8 cellular contexts compared by ENCODE assay signal in genomic region chr1:6392880-6393399, GRCh38. TPM values are rescaled to one million over a fixed set of nuclear protein-coding genes. Genes with fewer than 3 reads are reported as not detected.
DNase-seq lines count a peak whose midpoint lies in the region; ATAC-seq and TF ChIP-seq lines count a peak whose summit lies in the region.

No MANE protein-coding gene starts in this region.

- peaks cover 4% of the 10 kb centered on the region; the same call in 1 of the 2 replicates for H3F3A ChIP-seq in Loucy (ENCODE audit: low read depth)

- H3K27me3 ChIP-seq in CD4-positive, CD25-positive, alpha-beta regulatory T cell (ENCODE audit: control insufficient read depth, insufficient read depth, low read length) = no peaks in the 10 kb centered on the region
- H3K27me3 ChIP-seq in Loucy (ENCODE audit: insufficient read depth, low read length, poor library complexity, severe bottlenecking) (no peaks in the 10 kb centered on the region), dorsolateral prefrontal cortex (no peaks in the 10 kb centered on the region)
- H3K27me3 ChIP-seq in naive thymus-derived CD4-positive, alpha-beta T cell (ENCODE audit: control insufficient read depth in 2 of 2, insufficient read depth in 2 of 2, low read length in 2 of 2) = no peaks in the 10 kb centered on the region

- ATAC-seq in CD4-positive, CD25-positive, alpha-beta regulatory T cell (ENCODE audit: low read depth in 2 of 2) = no peak
- ATAC-seq in GM19468 (IDR thresholded peaks at IDR 0.05; ENCODE audit: extremely low read depth, unreplicated experiment) = peak; percentile 38
- ATAC-seq in naive thymus-derived CD4-positive, alpha-beta T cell = no peak

- POLR2A ChIA-PET in naive thymus-derived CD4-positive, alpha-beta T cell (lab: Charles Lee) = interaction anchor here (0.6 to 2.6 kb wide), 5 partner anchors 9 to 67 kb away, joined by 3 to 11 read pairs (median 7); no protein-coding TSS in a partner anchor

- peak overlapping the region; percentile 85 to 95 (median 92) for H3K4me3 Mint-ChIP-seq in CD4-positive, CD25-positive, alpha-beta regulatory T cell
- peak overlapping the region; percentile 87 to 97 (median 89) for H3K4me3 Mint-ChIP-seq in naive thymus-derived CD4-positive, alpha-beta T cell

- H3K27ac Mint-ChIP-seq in CD4-positive, CD25-positive, alpha-beta regulatory T cell = peak overlapping the region in 1 of 3 donors; percentile 84
- H3K27ac Mint-ChIP-seq in naive thymus-derived CD4-positive, alpha-beta T cell = peak overlapping the region in 6 of 9 donors; percentile 58 to 95 (median 84)

- no peaks in the 10 kb centered on the region for H3K27me3 Mint-ChIP-seq in CD4-positive, CD25-positive, alpha-beta regulatory T cell
- H3K27me3 Mint-ChIP-seq in naive thymus-derived CD4-positive, alpha-beta T cell = peaks cover 0 to 1% (median 0%) of the 10 kb centered on the region in 5 donors

- H3K27ac ChIP-seq in CD4-positive, CD25-positive, alpha-beta regulatory T cell (ENCODE audit: insufficient read depth, low read length, poor library complexity, severe bottlenecking) = no peak overlapping the region
- peak overlapping the region in 53 of 59 donors; percentile 20 to 100 (median 99) for H3K27ac ChIP-seq in dorsolateral prefrontal cortex
- H3K27ac ChIP-seq in naive thymus-derived CD4-positive, alpha-beta T cell (ENCODE audit: low read depth, low read length) = peak overlapping the region; percentile 88

- peaks cover 45% of the 10 kb centered on the region for H3K79me2 ChIP-seq in Loucy (ENCODE audit: insufficient read depth, low read length)

- H3K9ac ChIP-seq in Loucy (ENCODE audit: low read depth, low read length, poor library complexity, severe bottlenecking) = peak overlapping the region; percentile 86

- intact Hi-C loops in dorsolateral prefrontal cortex (cut with DNase I) = loop anchor here (5.0 to 10.0 kb wide), 2 partner anchors 156 to 212 kb away; partner anchors contain the start of genes ICMT (in 1 of the 2) and KLHL21 (in 1 of the 2)
- intact Hi-C loops in naive thymus-derived CD4-positive, alpha-beta T cell (cut with micrococcal nuclease) = loop anchor here (1.0 to 5.0 kb wide), 13 partner anchors 11 to 401 kb away; partner anchors contain the start of genes NPHP4 (in 2 of the 2), CAMTA1 (in 1 of the 2), KLHL21 (in 1 of the 2) and RPL22 (in 1 of the 2)

- no peak for DNase-seq in CD4-positive, CD25-positive, alpha-beta regulatory T cell
- DNase-seq in dorsolateral prefrontal cortex (no peak), medulla oblongata (ENCODE audit: extremely low spot score) (no peak), DMS153 (lab: John Stamatoyannopoulos, UW) (no peak)
- DNase-seq in naive thymus-derived CD4-positive, alpha-beta T cell = no peak
- no peak for DNase-seq in stimulated activated naive CD4-positive, alpha-beta T cell (lab: John Stamatoyannopoulos, UW)

- TF ChIP-seq CTCF in Loucy (conservative IDR thresholded peaks at IDR 0.05; ENCODE audit: low read length) (no peak), dorsolateral prefrontal cortex (IDR thresholded peaks at IDR 0.05 in 54 of 56, conservative IDR thresholded peaks at IDR 0.05 in 2 of 56; ENCODE audit: low read depth in 1 of 56, partially characterized antibody in 56 of 56) (no peak)

- peak overlapping the region; percentile 49; the same call in 1 of the 2 replicates for H2AFZ ChIP-seq in Loucy (ENCODE audit: low read length)

- H3K4me1 ChIP-seq in CD4-positive, CD25-positive, alpha-beta regulatory T cell (ENCODE audit: control insufficient read depth, insufficient read depth, low read length, poor library complexity, severe bottlenecking) = peaks cover 27% of the 10 kb centered on the region
- peaks cover 32% of the 10 kb centered on the region for H3K4me1 ChIP-seq in Loucy (ENCODE audit: insufficient read depth, low read length, poor library complexity, severe bottlenecking)
- peaks cover 13 to 22% of the 10 kb centered on the region in 2 donors for H3K4me1 ChIP-seq in naive thymus-derived CD4-positive, alpha-beta T cell (ENCODE audit: control insufficient read depth in 2 of 2, insufficient read depth in 2 of 2, low read length in 2 of 2)

- H4K20me1 ChIP-seq in Loucy (ENCODE audit: insufficient read depth, low read length, poor library complexity, severe bottlenecking) = peaks cover 13% of the 10 kb centered on the region

- H3K4me1 Mint-ChIP-seq in CD4-positive, CD25-positive, alpha-beta regulatory T cell = peaks cover 6 to 34% (median 15%) of the 10 kb centered on the region in 4 donors
- peaks cover 16 to 46% (median 32%) of the 10 kb centered on the region in 7 donors for H3K4me1 Mint-ChIP-seq in naive thymus-derived CD4-positive, alpha-beta T cell

- CTCF ChIA-PET in naive thymus-derived CD4-positive, alpha-beta T cell (lab: Charles Lee) = interaction anchor here (1.9 kb wide), 1 partner anchor 31 kb away, joined by 5 read pairs; no protein-coding TSS in a partner anchor

- peak overlapping the region; percentile 100 for H3K4me2 ChIP-seq in Loucy (ENCODE audit: low read depth, low read length, poor library complexity, severe bottlenecking)

- no peaks in the 10 kb centered on the region for H3K36me3 ChIP-seq in CD4-positive, CD25-positive, alpha-beta regulatory T cell (ENCODE audit: control insufficient read depth, insufficient read depth, low read length)
- no peaks in the 10 kb centered on the region for H3K36me3 ChIP-seq in Loucy (ENCODE audit: insufficient read depth, low read length)
- no peaks in the 10 kb centered on the region for H3K36me3 ChIP-seq in naive thymus-derived CD4-positive, alpha-beta T cell (ENCODE audit: control insufficient read depth in 2 of 3, insufficient read depth in 3 of 3, low read length in 3 of 3)

- no peak overlapping the region for H3K4me3 ChIP-seq in CD4-positive, CD25-positive, alpha-beta regulatory T cell (ENCODE audit: low read depth, low read length)
- H3K4me3 ChIP-seq in Loucy (ENCODE audit: low read length, poor library complexity, severe bottlenecking) (peak overlapping the region; percentile 87), dorsolateral prefrontal cortex (peak overlapping the region; percentile 49 to 82 (median 70))
- peak overlapping the region; percentile 37 for H3K4me3 ChIP-seq in naive thymus-derived CD4-positive, alpha-beta T cell (ENCODE audit: low read length)

- H3K36me3 Mint-ChIP-seq in CD4-positive, CD25-positive, alpha-beta regulatory T cell = no peaks in the 10 kb centered on the region
- peaks cover 0 to 1% (median 0%) of the 10 kb centered on the region in 5 donors for H3K36me3 Mint-ChIP-seq in naive thymus-derived CD4-positive, alpha-beta T cell

- H3K9me3 ChIP-seq in CD4-positive, CD25-positive, alpha-beta regulatory T cell (ENCODE audit: control insufficient read depth in 2 of 2, low read length in 2 of 2) = no peaks in the 10 kb centered on the region
- no peaks in the 10 kb centered on the region for H3K9me3 ChIP-seq in Loucy (ENCODE audit: insufficient read depth, low read depth, low read length)
- H3K9me3 ChIP-seq in naive thymus-derived CD4-positive, alpha-beta T cell (ENCODE audit: control insufficient read depth in 2 of 3, low read length in 3 of 3) = no peaks in the 10 kb centered on the region

- no peaks in the 10 kb centered on the region for H3K9me2 ChIP-seq in Loucy (replicated peaks; ENCODE audit: low read depth, low read length)

- H3K9me3 Mint-ChIP-seq in CD4-positive, CD25-positive, alpha-beta regulatory T cell = no peaks in the 10 kb centered on the region
- peaks cover 0 to 4% (median 0%) of the 10 kb centered on the region in 11 donors for H3K9me3 Mint-ChIP-seq in naive thymus-derived CD4-positive, alpha-beta T cell

RNA-seq across cellular contexts. Expression of gene ACOT7, which starts 0.6 kb away (rescaled TPM):
- 9.6 TPM for total RNA-seq in CD4-positive, CD25-positive, alpha-beta regulatory T cell
- 10 to 100 TPM in 2 of 4 donors, 1 to 10 TPM in 2; 9.3 to 13.6 (median 9.9) TPM for polyA plus RNA-seq in CD4-positive, CD25-positive, alpha-beta regulatory T cell
- 100 to 1,000 TPM in 112 of 120 experiments, 10 to 100 TPM in 8; 67.4 to 236 (median 171) TPM for total RNA-seq in dorsolateral prefrontal cortex
- total RNA-seq in naive thymus-derived CD4-positive, alpha-beta T cell = 10 to 100 TPM in 1 of 5 experiments, 1 to 10 TPM in 4; 2.5 to 75.6 (median 3.4) TPM
- 1 to 10 TPM; 4.9 to 6.2 TPM for polyA plus RNA-seq in naive thymus-derived CD4-positive, alpha-beta T cell

RNA-seq across cellular contexts. Expression of gene HES2, which starts 26.8 kb away (rescaled TPM):
- not detected for total RNA-seq in CD4-positive, CD25-positive, alpha-beta regulatory T cell
- not detected for polyA plus RNA-seq in CD4-positive, CD25-positive, alpha-beta regulatory T cell
- total RNA-seq in dorsolateral prefrontal cortex = under 1 TPM in 4 of 120 experiments, not detected in 116; 0.13 to 0.39 (median 0.26) TPM
- total RNA-seq in naive thymus-derived CD4-positive, alpha-beta T cell = under 1 TPM in 1 of 5 experiments, not detected in 4; 0.56 TPM
- not detected for polyA plus RNA-seq in naive thymus-derived CD4-positive, alpha-beta T cell

RNA-seq across cellular contexts. Expression of gene ESPN, which starts 31.6 kb away (rescaled TPM):
- 3.7 TPM for total RNA-seq in CD4-positive, CD25-positive, alpha-beta regulatory T cell
- polyA plus RNA-seq in CD4-positive, CD25-positive, alpha-beta regulatory T cell = under 1 TPM; 0.22 to 0.25 (median 0.22) TPM
- total RNA-seq in dorsolateral prefrontal cortex = 1 to 10 TPM in 40 of 120 experiments, under 1 TPM in 23, not detected in 57; 0.26 to 5.3 (median 1.2) TPM
- 1 to 10 TPM in 4 of 5 experiments, under 1 TPM in 1; 0.85 to 2.9 (median 2.3) TPM for total RNA-seq in naive thymus-derived CD4-positive, alpha-beta T cell
- polyA plus RNA-seq in naive thymus-derived CD4-positive, alpha-beta T cell = under 1 TPM; 0.40 to 0.60 TPM
